1 cellular context compared by ENCODE assay signal in genomic region chr11:130000552-130001176, GRCh38.
TF ChIP-seq lines count a peak whose summit lies in the region.

No MANE protein-coding gene starts in this region.

TF ChIP-seq in HepG2, 621 proteins besides CTCF, POLR2A, EP300 and RAD21 (continues in another document):
- TF ChIP-seq MAFF (IDR thresholded peaks at IDR 0.05; ENCODE audit: low read depth, low read length) (no peak), ZNF460 (CRISPR knock-in tag; IDR thresholded peaks at IDR 0.05; ENCODE audit: borderline replicate concordance) (peak; percentile 95), TRIM22 (IDR thresholded peaks at IDR 0.05) (no peak), ZNF841 (CRISPR knock-in tag; IDR thresholded peaks at IDR 0.05; ENCODE audit: borderline replicate concordance) (no peak), TAF15 (IDR thresholded peaks at IDR 0.05; ENCODE audit: low read depth, low read length, poor library complexity, severe bottlenecking) (no peak), SOX13 (IDR thresholded peaks at IDR 0.05) (no peak), SOX13 (CRISPR knock-in tag; conservative IDR thresholded peaks at IDR 0.05 in 1 of 2, IDR thresholded peaks at IDR 0.05 in 1 of 2) (peak in 1 of 2 experiments; percentile 29; a peak in 1 of 4 replicates), ERF (CRISPR knock-in tag; IDR thresholded peaks at IDR 0.05) (no peak), SMAD1 (CRISPR knock-in tag; IDR thresholded peaks at IDR 0.05; ENCODE audit: borderline replicate concordance, low read depth) (no peak), SOX5 (CRISPR knock-in tag; IDR thresholded peaks at IDR 0.05; ENCODE audit: borderline replicate concordance) (peak; percentile 6; the same call in 1 of the 2 replicates), PCBP2 (optimal IDR thresholded peaks at IDR 0.05; ENCODE audit: low read depth, low read length, poor library complexity, severe bottlenecking) (no peak), TAF1 (CRISPR knock-in tag; IDR thresholded peaks at IDR 0.05) (peak; percentile 5; the same call in 1 of the 2 replicates), ZSCAN29 (CRISPR knock-in tag; conservative IDR thresholded peaks at IDR 0.05) (no peak), NAIF1 (CRISPR knock-in tag; IDR thresholded peaks at IDR 0.05; ENCODE audit: borderline replicate concordance) (0 out of 2 replicates have a peak, but pooled peaks have one; percentile 29), ZSCAN31 (CRISPR knock-in tag; IDR thresholded peaks at IDR 0.05; ENCODE audit: low read depth) (no peak), NFIC (IDR thresholded peaks at IDR 0.05; ENCODE audit: low read length) (0 out of 2 replicates have a peak, but pooled peaks have one; percentile 8), ATRX (CRISPR knock-in tag; IDR thresholded peaks at IDR 0.05; ENCODE audit: borderline replicate concordance) (no peak), MBD4 (IDR thresholded peaks at IDR 0.05; ENCODE audit: borderline replicate concordance, low read length) (no peak), ZNF800 (CRISPR knock-in tag; IDR thresholded peaks at IDR 0.05) (peak; percentile 3; the same call in 1 of the 2 replicates), U2AF2 (IDR thresholded peaks at IDR 0.05; ENCODE audit: low read depth, low read length) (no peak), ZFP90 (CRISPR knock-in tag; IDR thresholded peaks at IDR 0.05; ENCODE audit: borderline replicate concordance) (0 out of 2 replicates have a peak, but pooled peaks have one; percentile 15), MAX (IDR thresholded peaks at IDR 0.05) (no peak), ZNF556 (CRISPR knock-in tag; IDR thresholded peaks at IDR 0.05; ENCODE audit: borderline replicate concordance) (no peak), ZNF687 (CRISPR knock-in tag; IDR thresholded peaks at IDR 0.05) (no peak), MEIS2 (CRISPR knock-in tag; IDR thresholded peaks at IDR 0.05) (no peak), NR2F1 (CRISPR knock-in tag; IDR thresholded peaks at IDR 0.05) (no peak), EEA1 (CRISPR knock-in tag; IDR thresholded peaks at IDR 0.05; ENCODE audit: borderline replicate concordance) (no peak), RAD51 (IDR thresholded peaks at IDR 0.05; ENCODE audit: borderline replicate concordance) (no peak), SAP130 (CRISPR knock-in tag; IDR thresholded peaks at IDR 0.05; ENCODE audit: low read depth) (0 out of 2 replicates have a peak, but pooled peaks have one; percentile 5)
- TF ChIP-seq, protein P1, sequence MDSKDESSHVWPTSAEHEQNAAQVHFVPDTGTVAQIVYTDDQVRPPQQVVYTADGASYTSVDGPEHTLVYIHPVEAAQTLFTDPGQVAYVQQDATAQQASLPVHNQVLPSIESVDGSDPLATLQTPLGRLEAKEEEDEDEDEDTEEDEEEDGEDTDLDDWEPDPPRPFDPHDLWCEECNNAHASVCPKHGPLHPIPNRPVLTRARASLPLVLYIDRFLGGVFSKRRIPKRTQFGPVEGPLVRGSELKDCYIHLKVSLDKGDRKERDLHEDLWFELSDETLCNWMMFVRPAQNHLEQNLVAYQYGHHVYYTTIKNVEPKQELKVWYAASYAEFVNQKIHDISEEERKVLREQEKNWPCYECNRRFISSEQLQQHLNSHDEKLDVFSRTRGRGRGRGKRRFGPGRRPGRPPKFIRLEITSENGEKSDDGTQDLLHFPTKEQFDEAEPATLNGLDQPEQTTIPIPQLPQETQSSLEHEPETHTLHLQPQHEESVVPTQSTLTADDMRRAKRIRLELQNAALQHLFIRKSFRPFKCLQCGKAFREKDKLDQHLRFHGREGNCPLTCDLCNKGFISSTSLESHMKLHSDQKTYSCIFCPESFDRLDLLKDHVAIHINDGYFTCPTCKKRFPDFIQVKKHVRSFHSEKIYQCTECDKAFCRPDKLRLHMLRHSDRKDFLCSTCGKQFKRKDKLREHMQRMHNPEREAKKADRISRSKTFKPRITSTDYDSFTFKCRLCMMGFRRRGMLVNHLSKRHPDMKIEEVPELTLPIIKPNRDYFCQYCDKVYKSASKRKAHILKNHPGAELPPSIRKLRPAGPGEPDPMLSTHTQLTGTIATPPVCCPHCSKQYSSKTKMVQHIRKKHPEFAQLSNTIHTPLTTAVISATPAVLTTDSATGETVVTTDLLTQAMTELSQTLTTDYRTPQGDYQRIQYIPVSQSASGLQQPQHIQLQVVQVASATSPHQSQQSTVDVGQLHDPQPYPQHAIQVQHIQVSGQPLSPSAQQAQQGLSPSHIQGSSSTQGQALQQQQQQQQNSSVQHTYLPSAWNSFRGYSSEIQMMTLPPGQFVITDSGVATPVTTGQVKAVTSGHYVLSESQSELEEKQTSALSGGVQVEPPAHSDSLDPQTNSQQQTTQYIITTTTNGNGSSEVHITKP (CRISPR knock-in tag; IDR thresholded peaks at IDR 0.05; ENCODE audit: low read depth), result peak; percentile 97
- TF ChIP-seq, protein P2, sequence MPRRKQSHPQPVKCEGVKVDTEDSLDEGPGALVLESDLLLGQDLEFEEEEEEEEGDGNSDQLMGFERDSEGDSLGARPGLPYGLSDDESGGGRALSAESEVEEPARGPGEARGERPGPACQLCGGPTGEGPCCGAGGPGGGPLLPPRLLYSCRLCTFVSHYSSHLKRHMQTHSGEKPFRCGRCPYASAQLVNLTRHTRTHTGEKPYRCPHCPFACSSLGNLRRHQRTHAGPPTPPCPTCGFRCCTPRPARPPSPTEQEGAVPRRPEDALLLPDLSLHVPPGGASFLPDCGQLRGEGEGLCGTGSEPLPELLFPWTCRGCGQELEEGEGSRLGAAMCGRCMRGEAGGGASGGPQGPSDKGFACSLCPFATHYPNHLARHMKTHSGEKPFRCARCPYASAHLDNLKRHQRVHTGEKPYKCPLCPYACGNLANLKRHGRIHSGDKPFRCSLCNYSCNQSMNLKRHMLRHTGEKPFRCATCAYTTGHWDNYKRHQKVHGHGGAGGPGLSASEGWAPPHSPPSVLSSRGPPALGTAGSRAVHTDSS (CRISPR knock-in tag; conservative IDR thresholded peaks at IDR 0.05), result no peak
- TF ChIP-seq, protein P3, sequence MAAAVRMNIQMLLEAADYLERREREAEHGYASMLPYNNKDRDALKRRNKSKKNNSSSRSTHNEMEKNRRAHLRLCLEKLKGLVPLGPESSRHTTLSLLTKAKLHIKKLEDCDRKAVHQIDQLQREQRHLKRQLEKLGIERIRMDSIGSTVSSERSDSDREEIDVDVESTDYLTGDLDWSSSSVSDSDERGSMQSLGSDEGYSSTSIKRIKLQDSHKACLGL (CRISPR knock-in tag; IDR thresholded peaks at IDR 0.05), result no peak
- TF ChIP-seq, protein P4, sequence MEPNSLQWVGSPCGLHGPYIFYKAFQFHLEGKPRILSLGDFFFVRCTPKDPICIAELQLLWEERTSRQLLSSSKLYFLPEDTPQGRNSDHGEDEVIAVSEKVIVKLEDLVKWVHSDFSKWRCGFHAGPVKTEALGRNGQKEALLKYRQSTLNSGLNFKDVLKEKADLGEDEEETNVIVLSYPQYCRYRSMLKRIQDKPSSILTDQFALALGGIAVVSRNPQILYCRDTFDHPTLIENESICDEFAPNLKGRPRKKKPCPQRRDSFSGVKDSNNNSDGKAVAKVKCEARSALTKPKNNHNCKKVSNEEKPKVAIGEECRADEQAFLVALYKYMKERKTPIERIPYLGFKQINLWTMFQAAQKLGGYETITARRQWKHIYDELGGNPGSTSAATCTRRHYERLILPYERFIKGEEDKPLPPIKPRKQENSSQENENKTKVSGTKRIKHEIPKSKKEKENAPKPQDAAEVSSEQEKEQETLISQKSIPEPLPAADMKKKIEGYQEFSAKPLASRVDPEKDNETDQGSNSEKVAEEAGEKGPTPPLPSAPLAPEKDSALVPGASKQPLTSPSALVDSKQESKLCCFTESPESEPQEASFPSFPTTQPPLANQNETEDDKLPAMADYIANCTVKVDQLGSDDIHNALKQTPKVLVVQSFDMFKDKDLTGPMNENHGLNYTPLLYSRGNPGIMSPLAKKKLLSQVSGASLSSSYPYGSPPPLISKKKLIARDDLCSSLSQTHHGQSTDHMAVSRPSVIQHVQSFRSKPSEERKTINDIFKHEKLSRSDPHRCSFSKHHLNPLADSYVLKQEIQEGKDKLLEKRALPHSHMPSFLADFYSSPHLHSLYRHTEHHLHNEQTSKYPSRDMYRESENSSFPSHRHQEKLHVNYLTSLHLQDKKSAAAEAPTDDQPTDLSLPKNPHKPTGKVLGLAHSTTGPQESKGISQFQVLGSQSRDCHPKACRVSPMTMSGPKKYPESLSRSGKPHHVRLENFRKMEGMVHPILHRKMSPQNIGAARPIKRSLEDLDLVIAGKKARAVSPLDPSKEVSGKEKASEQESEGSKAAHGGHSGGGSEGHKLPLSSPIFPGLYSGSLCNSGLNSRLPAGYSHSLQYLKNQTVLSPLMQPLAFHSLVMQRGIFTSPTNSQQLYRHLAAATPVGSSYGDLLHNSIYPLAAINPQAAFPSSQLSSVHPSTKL (CRISPR knock-in tag; IDR thresholded peaks at IDR 0.05), result peak; percentile 16; the same call in 1 of the 2 replicates
- TF ChIP-seq, protein P5, sequence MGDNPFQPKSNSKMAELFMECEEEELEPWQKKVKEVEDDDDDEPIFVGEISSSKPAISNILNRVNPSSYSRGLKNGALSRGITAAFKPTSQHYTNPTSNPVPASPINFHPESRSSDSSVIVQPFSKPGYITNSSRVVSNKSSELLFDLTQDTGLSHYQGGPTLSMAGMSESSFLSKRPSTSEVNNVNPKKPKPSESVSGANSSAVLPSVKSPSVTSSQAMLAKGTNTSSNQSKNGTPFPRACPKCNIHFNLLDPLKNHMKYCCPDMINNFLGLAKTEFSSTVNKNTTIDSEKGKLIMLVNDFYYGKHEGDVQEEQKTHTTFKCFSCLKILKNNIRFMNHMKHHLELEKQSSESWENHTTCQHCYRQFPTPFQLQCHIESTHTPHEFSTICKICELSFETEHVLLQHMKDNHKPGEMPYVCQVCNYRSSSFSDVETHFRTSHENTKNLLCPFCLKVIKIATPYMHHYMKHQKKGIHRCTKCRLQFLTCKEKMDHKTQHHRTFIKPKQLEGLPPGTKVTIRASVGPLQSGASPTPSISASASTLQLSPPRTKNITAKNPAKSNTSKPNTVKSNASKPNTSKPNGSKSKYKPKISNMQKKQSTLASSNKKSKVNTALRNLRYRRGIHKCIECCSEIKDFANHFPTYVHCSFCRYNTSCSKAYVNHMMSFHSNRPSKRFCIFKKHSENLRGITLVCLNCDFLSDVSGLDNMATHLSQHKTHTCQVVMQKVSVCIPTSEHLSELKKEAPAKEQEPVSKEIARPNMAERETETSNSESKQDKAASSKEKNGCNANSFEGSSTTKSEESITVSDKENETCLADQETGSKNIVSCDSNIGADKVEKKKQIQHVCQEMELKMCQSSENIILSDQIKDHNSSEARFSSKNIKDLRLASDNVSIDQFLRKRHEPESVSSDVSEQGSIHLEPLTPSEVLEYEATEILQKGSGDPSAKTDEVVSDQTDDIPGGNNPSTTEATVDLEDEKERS (CRISPR knock-in tag; IDR thresholded peaks at IDR 0.05), result peak; percentile 57; the same call in 1 of the 2 replicates
- TF ChIP-seq, protein P6, sequence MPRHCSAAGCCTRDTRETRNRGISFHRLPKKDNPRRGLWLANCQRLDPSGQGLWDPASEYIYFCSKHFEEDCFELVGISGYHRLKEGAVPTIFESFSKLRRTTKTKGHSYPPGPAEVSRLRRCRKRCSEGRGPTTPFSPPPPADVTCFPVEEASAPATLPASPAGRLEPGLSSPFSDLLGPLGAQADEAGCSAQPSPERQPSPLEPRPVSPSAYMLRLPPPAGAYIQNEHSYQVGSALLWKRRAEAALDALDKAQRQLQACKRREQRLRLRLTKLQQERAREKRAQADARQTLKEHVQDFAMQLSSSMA (CRISPR knock-in tag; IDR thresholded peaks at IDR 0.05), result no peak
